8 cellular contexts compared by ENCODE assay signal in the genomic region with DNA sequence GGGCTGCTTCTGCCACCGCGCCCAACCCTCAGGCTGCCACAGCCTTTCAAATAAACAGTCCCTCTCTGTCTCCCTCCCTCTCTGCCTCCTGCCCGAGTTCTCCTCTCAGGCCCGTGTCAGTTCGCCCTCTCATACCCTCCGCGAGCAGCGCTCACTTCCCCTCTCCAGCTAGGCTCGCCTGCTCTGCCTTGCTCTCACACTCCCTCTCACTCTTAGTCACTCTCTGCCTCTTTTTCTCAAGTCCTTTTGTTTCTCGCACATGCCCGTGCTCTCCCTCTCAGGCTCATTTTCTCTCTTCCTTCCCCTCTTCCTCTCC. TPM values are rescaled to one million over a fixed set of nuclear protein-coding genes. Genes with fewer than 3 reads are reported as not detected.
DNase-seq lines count a peak whose midpoint lies in the region; ATAC-seq and TF ChIP-seq lines count a peak whose summit lies in the region.

No MANE protein-coding gene starts in this region.

- DNase-seq in SJSA1 (ENCODE audit: low read depth in 1 of 2, low spot score in 2 of 2) (peak; percentile 28 to 57), dedifferentiated amniotic fluid mesenchymal stem cell (ENCODE audit: extremely low spot score) (peak; percentile 64), lower lobe of right lung (peak; percentile 58), germinal center (ENCODE audit: low spot score) (no peak), T-helper 9 cell (no peak)

- no peaks in the 10 kb centered on the region for H3K9me3 Mint-ChIP-seq in stimulated activated naive CD8-positive, alpha-beta T cell treated with anti-CD3 and anti-CD28 coated beads, Interleukin-15, Interleukin-2, amounts not matched to agents 100 ng/mL and 50 ng/mL, for 24 hours

- no peaks in the 10 kb centered on the region for H3K9me3 ChIP-seq in SJSA1 (replicated peaks)
- H3K9me3 ChIP-seq in lower lobe of right lung = no peaks in the 10 kb centered on the region

- no peaks in the 10 kb centered on the region for H3K27me3 ChIP-seq in SJSA1 (replicated peaks)
- no peaks in the 10 kb centered on the region for H3K27me3 ChIP-seq in lower lobe of right lung (ENCODE audit: low read depth)

- H3K36me3 ChIP-seq in SJSA1 (no peaks in the 10 kb centered on the region), lower lobe of right lung (no peaks in the 10 kb centered on the region)

- peaks cover 24% of the 10 kb centered on the region for H3K4me1 Mint-ChIP-seq in stimulated activated naive CD8-positive, alpha-beta T cell treated with anti-CD3 and anti-CD28 coated beads, Interleukin-15, Interleukin-2, amounts not matched to agents 100 ng/mL and 50 ng/mL, for 24 hours (ENCODE audit: low read depth)

- ATAC-seq in GM18498 (IDR thresholded peaks at IDR 0.05; ENCODE audit: unreplicated experiment) = peak; percentile 44
- peak; percentile 54 for ATAC-seq in HG03039 (IDR thresholded peaks at IDR 0.05; ENCODE audit: unreplicated experiment)
- ATAC-seq in lower lobe of right lung = peak in 1 of 2 donors; percentile 27

- intact Hi-C loops in lower lobe of right lung (cut with DNase I) = no loop called here

- peak overlapping the region; percentile 36 for H3K27ac Mint-ChIP-seq in stimulated activated naive CD8-positive, alpha-beta T cell treated with anti-CD3 and anti-CD28 coated beads, Interleukin-15, Interleukin-2, amounts not matched to agents 100 ng/mL and 50 ng/mL, for 24 hours

- H3K4me3 Mint-ChIP-seq in stimulated activated naive CD8-positive, alpha-beta T cell treated with anti-CD3 and anti-CD28 coated beads, Interleukin-15, Interleukin-2, amounts not matched to agents 100 ng/mL and 50 ng/mL, for 24 hours = peak overlapping the region; percentile 35

- H3K36me3 Mint-ChIP-seq in stimulated activated naive CD8-positive, alpha-beta T cell treated with anti-CD3 and anti-CD28 coated beads, Interleukin-15, Interleukin-2, amounts not matched to agents 100 ng/mL and 50 ng/mL, for 24 hours (ENCODE audit: low read depth) = no peaks in the 10 kb centered on the region

- no peaks in the 10 kb centered on the region for H3K27me3 Mint-ChIP-seq in stimulated activated naive CD8-positive, alpha-beta T cell treated with anti-CD3 and anti-CD28 coated beads, Interleukin-15, Interleukin-2, amounts not matched to agents 100 ng/mL and 50 ng/mL, for 24 hours

- H3K4me1 ChIP-seq in SJSA1 (replicated peaks) (peaks cover 20% of the 10 kb centered on the region), lower lobe of right lung (peaks cover 5% of the 10 kb centered on the region)

- H3K4me3 ChIP-seq in SJSA1 = no peak overlapping the region
- H3K4me3 ChIP-seq in lower lobe of right lung = peak overlapping the region; percentile 75

- no peak for TF ChIP-seq CTCF in lower lobe of right lung (IDR thresholded peaks at IDR 0.05)

- H3K27ac ChIP-seq in SJSA1 = no peak overlapping the region
- peak overlapping the region; percentile 31 for H3K27ac ChIP-seq in lower lobe of right lung

RNA-seq across cellular contexts. Expression of a gene that starts 3.2 kb away (rescaled TPM):
- total RNA-seq in SJSA1 (2014; rRNA removed; shearing (Covaris generic)) = 9.7 and 10.4 TPM in 2 replicates
- total RNA-seq in lower lobe of right lung = 36.5 TPM

Comparison
In these comparisons a context has a peak if more than half of its experiments do, and no peak if none do; other contexts are left out.
1. DNase-seq: peak in SJSA1 (2 of 2), dedifferentiated amniotic fluid mesenchymal stem cell (single experiment) and lower lobe of right lung (single experiment); none in germinal center (single experiment) and T-helper 9 cell (single experiment).